In the genomic region with DNA sequence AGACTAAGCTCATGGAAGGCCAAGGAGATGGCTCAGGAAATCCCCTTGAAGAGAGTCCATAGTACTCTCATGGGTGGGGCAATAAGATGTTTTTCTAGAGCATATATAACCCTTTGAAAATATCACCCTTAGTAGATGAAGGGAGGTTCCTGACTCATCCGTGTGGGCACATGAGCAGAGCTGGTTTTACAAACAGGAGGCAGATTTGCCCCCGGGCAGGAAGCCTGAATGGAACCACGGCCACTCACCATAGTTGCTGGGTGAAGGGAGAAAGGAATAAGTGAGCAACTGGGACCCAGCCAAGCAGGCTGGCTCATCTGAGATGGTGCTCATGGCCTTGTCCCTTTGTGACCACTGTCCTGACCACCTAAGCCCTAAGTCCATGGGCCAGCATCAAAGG, we compare ENCODE assay signal across 1 cellular context.
TF ChIP-seq lines count a peak whose summit lies in the region.

No MANE protein-coding gene starts in this region.

TF ChIP-seq in WTC11, 78 proteins besides CTCF, POLR2A, EP300 and RAD21 (continued from another document):
- TF ChIP-seq, protein P1, sequence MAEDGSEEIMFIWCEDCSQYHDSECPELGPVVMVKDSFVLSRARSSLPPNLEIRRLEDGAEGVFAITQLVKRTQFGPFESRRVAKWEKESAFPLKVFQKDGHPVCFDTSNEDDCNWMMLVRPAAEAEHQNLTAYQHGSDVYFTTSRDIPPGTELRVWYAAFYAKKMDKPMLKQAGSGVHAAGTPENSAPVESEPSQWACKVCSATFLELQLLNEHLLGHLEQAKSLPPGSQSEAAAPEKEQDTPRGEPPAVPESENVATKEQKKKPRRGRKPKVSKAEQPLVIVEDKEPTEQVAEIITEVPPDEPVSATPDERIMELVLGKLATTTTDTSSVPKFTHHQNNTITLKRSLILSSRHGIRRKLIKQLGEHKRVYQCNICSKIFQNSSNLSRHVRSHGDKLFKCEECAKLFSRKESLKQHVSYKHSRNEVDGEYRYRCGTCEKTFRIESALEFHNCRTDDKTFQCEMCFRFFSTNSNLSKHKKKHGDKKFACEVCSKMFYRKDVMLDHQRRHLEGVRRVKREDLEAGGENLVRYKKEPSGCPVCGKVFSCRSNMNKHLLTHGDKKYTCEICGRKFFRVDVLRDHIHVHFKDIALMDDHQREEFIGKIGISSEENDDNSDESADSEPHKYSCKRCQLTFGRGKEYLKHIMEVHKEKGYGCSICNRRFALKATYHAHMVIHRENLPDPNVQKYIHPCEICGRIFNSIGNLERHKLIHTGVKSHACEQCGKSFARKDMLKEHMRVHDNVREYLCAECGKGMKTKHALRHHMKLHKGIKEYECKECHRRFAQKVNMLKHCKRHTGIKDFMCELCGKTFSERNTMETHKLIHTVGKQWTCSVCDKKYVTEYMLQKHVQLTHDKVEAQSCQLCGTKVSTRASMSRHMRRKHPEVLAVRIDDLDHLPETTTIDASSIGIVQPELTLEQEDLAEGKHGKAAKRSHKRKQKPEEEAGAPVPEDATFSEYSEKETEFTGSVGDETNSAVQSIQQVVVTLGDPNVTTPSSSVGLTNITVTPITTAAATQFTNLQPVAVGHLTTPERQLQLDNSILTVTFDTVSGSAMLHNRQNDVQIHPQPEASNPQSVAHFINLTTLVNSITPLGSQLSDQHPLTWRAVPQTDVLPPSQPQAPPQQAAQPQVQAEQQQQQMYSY (CRISPR knock-in tag; IDR thresholded peaks at IDR 0.05), result no peak
- TF ChIP-seq, protein P2, sequence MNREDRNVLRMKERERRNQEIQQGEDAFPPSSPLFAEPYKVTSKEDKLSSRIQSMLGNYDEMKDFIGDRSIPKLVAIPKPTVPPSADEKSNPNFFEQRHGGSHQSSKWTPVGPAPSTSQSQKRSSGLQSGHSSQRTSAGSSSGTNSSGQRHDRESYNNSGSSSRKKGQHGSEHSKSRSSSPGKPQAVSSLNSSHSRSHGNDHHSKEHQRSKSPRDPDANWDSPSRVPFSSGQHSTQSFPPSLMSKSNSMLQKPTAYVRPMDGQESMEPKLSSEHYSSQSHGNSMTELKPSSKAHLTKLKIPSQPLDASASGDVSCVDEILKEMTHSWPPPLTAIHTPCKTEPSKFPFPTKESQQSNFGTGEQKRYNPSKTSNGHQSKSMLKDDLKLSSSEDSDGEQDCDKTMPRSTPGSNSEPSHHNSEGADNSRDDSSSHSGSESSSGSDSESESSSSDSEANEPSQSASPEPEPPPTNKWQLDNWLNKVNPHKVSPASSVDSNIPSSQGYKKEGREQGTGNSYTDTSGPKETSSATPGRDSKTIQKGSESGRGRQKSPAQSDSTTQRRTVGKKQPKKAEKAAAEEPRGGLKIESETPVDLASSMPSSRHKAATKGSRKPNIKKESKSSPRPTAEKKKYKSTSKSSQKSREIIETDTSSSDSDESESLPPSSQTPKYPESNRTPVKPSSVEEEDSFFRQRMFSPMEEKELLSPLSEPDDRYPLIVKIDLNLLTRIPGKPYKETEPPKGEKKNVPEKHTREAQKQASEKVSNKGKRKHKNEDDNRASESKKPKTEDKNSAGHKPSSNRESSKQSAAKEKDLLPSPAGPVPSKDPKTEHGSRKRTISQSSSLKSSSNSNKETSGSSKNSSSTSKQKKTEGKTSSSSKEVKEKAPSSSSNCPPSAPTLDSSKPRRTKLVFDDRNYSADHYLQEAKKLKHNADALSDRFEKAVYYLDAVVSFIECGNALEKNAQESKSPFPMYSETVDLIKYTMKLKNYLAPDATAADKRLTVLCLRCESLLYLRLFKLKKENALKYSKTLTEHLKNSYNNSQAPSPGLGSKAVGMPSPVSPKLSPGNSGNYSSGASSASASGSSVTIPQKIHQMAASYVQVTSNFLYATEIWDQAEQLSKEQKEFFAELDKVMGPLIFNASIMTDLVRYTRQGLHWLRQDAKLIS (CRISPR knock-in tag; IDR thresholded peaks at IDR 0.05; ENCODE audit: borderline replicate concordance), result no peak
- TF ChIP-seq ZBTB21 (CRISPR knock-in tag; IDR thresholded peaks at IDR 0.05; ENCODE audit: borderline replicate concordance) (no peak), ZNF423 (CRISPR knock-in tag; IDR thresholded peaks at IDR 0.05) (no peak), RORB (CRISPR knock-in tag; IDR thresholded peaks at IDR 0.05) (no peak), KAT7 (CRISPR knock-in tag; IDR thresholded peaks at IDR 0.05; ENCODE audit: borderline replicate concordance) (no peak), TCF7 (CRISPR knock-in tag; IDR thresholded peaks at IDR 0.05; ENCODE audit: low read depth) (no peak)
- TF ChIP-seq, protein P3, sequence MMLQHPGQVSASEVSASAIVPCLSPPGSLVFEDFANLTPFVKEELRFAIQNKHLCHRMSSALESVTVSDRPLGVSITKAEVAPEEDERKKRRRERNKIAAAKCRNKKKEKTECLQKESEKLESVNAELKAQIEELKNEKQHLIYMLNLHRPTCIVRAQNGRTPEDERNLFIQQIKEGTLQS (CRISPR knock-in tag; conservative IDR thresholded peaks at IDR 0.05), result no peak
- TF ChIP-seq, protein P4, sequence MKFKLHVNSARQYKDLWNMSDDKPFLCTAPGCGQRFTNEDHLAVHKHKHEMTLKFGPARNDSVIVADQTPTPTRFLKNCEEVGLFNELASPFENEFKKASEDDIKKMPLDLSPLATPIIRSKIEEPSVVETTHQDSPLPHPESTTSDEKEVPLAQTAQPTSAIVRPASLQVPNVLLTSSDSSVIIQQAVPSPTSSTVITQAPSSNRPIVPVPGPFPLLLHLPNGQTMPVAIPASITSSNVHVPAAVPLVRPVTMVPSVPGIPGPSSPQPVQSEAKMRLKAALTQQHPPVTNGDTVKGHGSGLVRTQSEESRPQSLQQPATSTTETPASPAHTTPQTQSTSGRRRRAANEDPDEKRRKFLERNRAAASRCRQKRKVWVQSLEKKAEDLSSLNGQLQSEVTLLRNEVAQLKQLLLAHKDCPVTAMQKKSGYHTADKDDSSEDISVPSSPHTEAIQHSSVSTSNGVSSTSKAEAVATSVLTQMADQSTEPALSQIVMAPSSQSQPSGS (CRISPR knock-in tag; IDR thresholded peaks at IDR 0.05; ENCODE audit: borderline replicate concordance, low read depth), result no peak
TF ChIP-seq in WTC11: peak in this region for 0.
